23 cellular contexts compared by ENCODE assay signal in the genomic region with DNA sequence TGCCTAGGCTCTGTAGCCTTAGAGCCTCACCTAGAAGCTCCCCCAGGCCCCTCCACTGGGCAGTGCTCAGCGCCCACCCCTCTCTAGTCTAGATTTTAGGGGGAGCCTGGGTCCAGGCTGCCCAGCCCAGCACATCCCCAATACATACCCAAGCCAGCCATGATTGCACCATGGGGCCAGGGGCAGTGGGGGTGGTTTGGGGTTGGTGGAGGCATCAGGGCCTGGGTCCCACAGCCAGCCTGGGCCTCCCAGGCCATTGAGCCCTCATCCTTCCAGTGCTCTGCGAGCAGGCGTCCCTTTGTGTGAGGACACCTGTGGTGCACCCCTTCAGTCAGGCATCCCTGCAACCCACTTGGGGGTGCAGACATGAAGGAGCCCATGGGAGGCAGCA.
"Had no signal": no experiment of that assay in that cellular context is flagged by ENCODE, and none has a peak within 500 bp of the region (broad histone marks: within the 10 kb centered on the region; RNA-seq: fewer than 3 reads in every experiment).

No MANE protein-coding gene starts in this region.

- H3K27ac ChIP-seq: Peyer's patch, RWPE1, SJCRH30, VCaP had no signal

- H3K4me1 Mint-ChIP-seq: activated naive CD4-positive, alpha-beta T cell treated with anti-CD3 and anti-CD28 coated beads, Interleukin-2, amount 50 U/mL, for 24 hours; brain; central memory CD8-positive, alpha-beta T cell had no signal

- H3K4me3 Mint-ChIP-seq: activated naive CD4-positive, alpha-beta T cell treated with anti-CD3 and anti-CD28 coated beads, Interleukin-2, amount 50 U/mL, for 24 hours; activated T-cell treated with anti-CD3 and anti-CD28 coated beads, Interleukin-2, amount 50 U/mL, for 72 hours; brain; central memory CD8-positive, alpha-beta T cell had no signal

- H3K4me2 ChIP-seq: SK-N-SH had no signal

- H3K4me1 ChIP-seq: Peyer's patch, SJCRH30 had no signal

- H3K27me3 ChIP-seq: MG63, Peyer's patch, SJCRH30 had no signal

- H3K9me3 ChIP-seq: MG63, Peyer's patch, SJCRH30, SK-N-SH had no signal

- H3K36me3 ChIP-seq: MG63, Peyer's patch, SJCRH30 had no signal

- DNase-seq: activated CD4-positive, alpha-beta T cell treated with anti-CD3 and anti-CD28 coated beads for 4 hours; activated CD4-positive, CD25-positive, alpha-beta regulatory T cell; activated naive CD4-positive, alpha-beta T cell; activated T-cell treated with anti-CD3 and anti-CD28 coated beads for 4 hours; activated T-cell treated with anti-CD3 and anti-CD28 coated beads, Interleukin-2, amount 50 U/mL, for 72 hours; amygdala; MG63; NCI-H146; NCI-H187 treated with DMSO at 0.1 percent for 48 hours; NCI-H2081 treated with DMSO at 0.1 percent for 48 hours; NCI-H446; NCI-H524; Right ventricle myocardium superior; SJCRH30; T-helper 1 cell had no signal

- H3K9me3 Mint-ChIP-seq: activated naive CD4-positive, alpha-beta T cell treated with anti-CD3 and anti-CD28 coated beads, Interleukin-2, amount 50 U/mL, for 24 hours; activated T-cell treated with anti-CD3 and anti-CD28 coated beads, Interleukin-2, amount 50 U/mL, for 72 hours; activated T-helper 2 cell treated with anti-CD3 and anti-CD28 coated beads, Interferon-gamma antibody, Interleukin-2, Interleukin-4, amounts not matched to agents 10 μg/mL and 5 μg/mL and 100 μg/mL, durations not matched to agents 14 hours and 24 hours and 36 hours; central memory CD8-positive, alpha-beta T cell had no signal

- H3K9ac ChIP-seq: SK-N-SH had no signal

- H3K36me3 Mint-ChIP-seq: activated naive CD4-positive, alpha-beta T cell treated with anti-CD3 and anti-CD28 coated beads, Interleukin-2, amount 50 U/mL, for 24 hours; brain had no signal

- ATAC-seq: activated T-cell treated with anti-CD3 and anti-CD28 coated beads, Interleukin-2, amount 50 U/mL, for 72 hours had no signal

- H3K4me3 ChIP-seq: MG63, Peyer's patch, SJCRH30 had no signal

- H3K27ac Mint-ChIP-seq: activated naive CD4-positive, alpha-beta T cell treated with anti-CD3 and anti-CD28 coated beads, Interleukin-2, amount 50 U/mL, for 24 hours; activated T-cell treated with anti-CD3 and anti-CD28 coated beads, Interleukin-2, amount 50 U/mL, for 72 hours; activated T-helper 2 cell treated with anti-CD3 and anti-CD28 coated beads, Interferon-gamma antibody, Interleukin-2, Interleukin-4, amounts not matched to agents 10 μg/mL and 5 μg/mL and 100 μg/mL, durations not matched to agents 14 hours and 24 hours and 36 hours; brain had no signal
